21 cellular contexts compared by ENCODE assay signal in the genomic region with DNA sequence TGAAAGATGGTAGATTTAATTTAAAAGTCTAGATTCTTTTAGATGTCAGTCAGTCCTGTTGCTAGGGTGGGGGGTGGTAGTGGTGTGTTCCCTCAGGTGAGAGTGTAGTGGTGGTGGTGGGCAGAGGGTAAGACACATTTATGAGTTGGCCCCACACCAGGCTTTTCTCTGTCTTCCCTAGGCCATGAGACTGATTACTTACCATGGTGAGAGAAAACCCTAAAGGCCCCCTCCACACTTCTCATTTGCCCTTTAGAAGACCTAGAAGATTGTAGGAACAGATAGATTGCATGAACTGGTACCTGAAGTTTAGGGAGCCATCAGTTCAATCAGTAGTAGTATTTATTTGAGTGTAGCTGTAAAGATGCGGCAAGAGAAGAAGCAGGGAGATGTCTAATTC. TPM values are rescaled to one million over a fixed set of nuclear protein-coding genes. Genes with fewer than 3 reads are reported as not detected.
DNase-seq lines count a peak whose midpoint lies in the region; ATAC-seq and TF ChIP-seq lines count a peak whose summit lies in the region.
"Had no signal": no experiment of that assay in that cellular context is flagged by ENCODE, and none has a peak within 500 bp of the region (broad histone marks: within the 10 kb centered on the region; RNA-seq: fewer than 3 reads in every experiment).

No MANE protein-coding gene starts in this region.

- H3K27me3 ChIP-seq in RWPE2 (ENCODE audit: insufficient read depth, poor library complexity, severe bottlenecking), result no peaks in the 10 kb centered on the region
- H3K27me3 ChIP-seq: BLaER1 treated with 17β-estradiol and CSF1 and Interleukin-3, amounts not matched to agents 10 nM and 100 nM had no signal

- no peak for DNase-seq in CD14-positive monocyte (ENCODE audit: low spot score)
- DNase-seq in RWPE2 (ENCODE audit: low spot score), result no peak
- no peak for DNase-seq in immature natural killer cell
- DNase-seq in nephron progenitor cell, result no peak
- DNase-seq in activated T-cell treated with anti-CD3 and anti-CD28 coated beads, Interleukin-2, amount 50 U/mL, for 4 hours, result no peak
- DNase-seq in NCI-H510A treated with DMSO at 0.1 percent for 48 hours (lab: John Stamatoyannopoulos, UW), result no peak
- no peak for DNase-seq in amniotic stem cell (lab: John Stamatoyannopoulos, UW)
- no peak for DNase-seq in NCI-H187 (lab: John Stamatoyannopoulos, UW)
- DNase-seq: DMS79, Karpas-422, NCI-H1048, NCI-H146, NCI-H2081, NCI-H2171 treated with DMSO at 0.1 percent for 48 hours, NCI-H446 treated with DMSO at 0.1 percent for 48 hours, OCI-M1, SHP77 treated with DMSO at 0.1 percent for 48 hours had no signal

- H3K27ac ChIP-seq in RWPE2 (ENCODE audit: poor library complexity, severe bottlenecking), result peak overlapping the region; percentile 55
- H3K27ac ChIP-seq: HL-60 had no signal

- intact Hi-C loops in CD14-positive monocyte (cut with micrococcal nuclease), result no loop called here

- H3K4me3 Mint-ChIP-seq in CD14-positive monocyte (no peak overlapping the region), immature natural killer cell (peak overlapping the region in 4 of 5 donors; percentile 4 to 58 (median 10)), nephron progenitor cell (no peak overlapping the region)
- H3K4me3 Mint-ChIP-seq in activated T-cell treated with anti-CD3 and anti-CD28 coated beads, Interleukin-2, amount 50 U/mL, for 4 hours, result no peak overlapping the region

- TF ChIP-seq CTCF in CD14-positive monocyte (IDR thresholded peaks at IDR 0.05), result no peak
- TF ChIP-seq CTCF in RWPE2 (IDR thresholded peaks at IDR 0.05; ENCODE audit: poor library complexity, severe bottlenecking), result no peak
- no peak for TF ChIP-seq CTCF in nephron progenitor cell (IDR thresholded peaks at IDR 0.05)

- H3K27ac Mint-ChIP-seq in CD14-positive monocyte, result peak overlapping the region in 6 of 7 donors; percentile 42 to 95 (median 57)
- peak overlapping the region in 2 of 6 donors; percentile 51 to 65 for H3K27ac Mint-ChIP-seq in immature natural killer cell
- H3K27ac Mint-ChIP-seq in nephron progenitor cell, result peak overlapping the region; percentile 65
- H3K27ac Mint-ChIP-seq: IgD-negative memory B cell had no signal

- no peak for ATAC-seq in RWPE2 (ENCODE audit: low read depth)
- ATAC-seq in activated T-cell treated with anti-CD3 and anti-CD28 coated beads, Interleukin-2, amount 50 U/mL, for 4 hours, result no peak
- ATAC-seq: SK-N-SH treated with all-trans-retinoic acid at 6 μM for 48 hours had no signal

- H3K36me3 ChIP-seq in RWPE2 (ENCODE audit: low read depth), result peaks cover 69% of the 10 kb centered on the region

- H3K27me3 Mint-ChIP-seq in CD14-positive monocyte (ENCODE audit: low read depth in 3 of 3), result no peaks in the 10 kb centered on the region
- no peaks in the 10 kb centered on the region for H3K27me3 Mint-ChIP-seq in immature natural killer cell (ENCODE audit: low read depth in 3 of 3)
- H3K27me3 Mint-ChIP-seq in nephron progenitor cell (ENCODE audit: low read depth, poor library complexity), result no peaks in the 10 kb centered on the region
- no peaks in the 10 kb centered on the region for H3K27me3 Mint-ChIP-seq in activated T-cell treated with anti-CD3 and anti-CD28 coated beads, Interleukin-2, amount 50 U/mL, for 4 hours (ENCODE audit: low read depth)

- H3K4me1 Mint-ChIP-seq in CD14-positive monocyte (peaks cover 96% of the 10 kb centered on the region), immature natural killer cell (peaks cover 93 to 100% of the 10 kb centered on the region in 2 donors), nephron progenitor cell (peaks cover 33% of the 10 kb centered on the region)
- peaks cover 35% of the 10 kb centered on the region for H3K4me1 Mint-ChIP-seq in activated T-cell treated with anti-CD3 and anti-CD28 coated beads, Interleukin-2, amount 50 U/mL, for 4 hours (ENCODE audit: low read depth)

- H3K4me3 ChIP-seq in RWPE2 (ENCODE audit: severe bottlenecking), result no peak overlapping the region
- H3K4me3 ChIP-seq: BLaER1 treated with 17β-estradiol and CSF1 and Interleukin-3, amounts not matched to agents 10 nM and 100 nM had no signal

- no peaks in the 10 kb centered on the region for H3K9me3 ChIP-seq in RWPE2 (ENCODE audit: severe bottlenecking)

- peaks cover 46% of the 10 kb centered on the region for H3K4me1 ChIP-seq in RWPE2 (ENCODE audit: insufficient read depth, poor library complexity, severe bottlenecking)

- H3K36me3 Mint-ChIP-seq in CD14-positive monocyte (peaks cover 27 to 45% of the 10 kb centered on the region in 2 donors), immature natural killer cell (peaks cover 0 to 9% (median 4%) of the 10 kb centered on the region in 3 donors), nephron progenitor cell (ENCODE audit: low read depth) (peaks cover 58% of the 10 kb centered on the region)
- H3K36me3 Mint-ChIP-seq in activated T-cell treated with anti-CD3 and anti-CD28 coated beads, Interleukin-2, amount 50 U/mL, for 4 hours (ENCODE audit: insufficient read depth), result peaks cover 13% of the 10 kb centered on the region

- H3K9me3 Mint-ChIP-seq in CD14-positive monocyte, result peaks cover 0 to 3% (median 0%) of the 10 kb centered on the region in 7 donors
- H3K9me3 Mint-ChIP-seq in immature natural killer cell, result no peaks in the 10 kb centered on the region
- peaks cover 11% of the 10 kb centered on the region for H3K9me3 Mint-ChIP-seq in nephron progenitor cell
- H3K9me3 Mint-ChIP-seq in activated T-cell treated with anti-CD3 and anti-CD28 coated beads, Interleukin-2, amount 50 U/mL, for 4 hours, result no peaks in the 10 kb centered on the region

RNA-seq across cellular contexts. Expression of gene FNDC3B, which starts 20.9 kb away (rescaled TPM):
- polyA plus RNA-seq in CD14-positive monocyte (10 to 100 TPM; 25.7 to 36.1 TPM), immature natural killer cell (10 to 100 TPM; 19.7 to 46.1 (median 24.4) TPM)
- total RNA-seq in activated T-cell treated with anti-CD3 and anti-CD28 coated beads, Interleukin-2, amount 50 U/mL, for 4 hours, result 10 to 100 TPM; 20.3 to 23.9 (median 21.2) TPM

Comparison
In these comparisons a context has a peak if more than half of its experiments do, and no peak if none do; other contexts are left out.
1. H3K4me3 Mint-ChIP-seq: peak in immature natural killer cell (4 of 5); none in CD14-positive monocyte (0 of 2), nephron progenitor cell (single experiment) and activated T-cell treated with anti-CD3 and anti-CD28 coated beads, Interleukin-2, amount 50 U/mL, for 4 hours (single experiment).